ENCODE assay signal across 16 cellular contexts in genomic region chr15:51110171-51110570, GRCh38. TPM values are rescaled to one million over a fixed set of nuclear protein-coding genes. Genes with fewer than 3 reads are reported as not detected.
DNase-seq lines count a peak whose midpoint lies in the region; ATAC-seq and TF ChIP-seq lines count a peak whose summit lies in the region.
"Had no signal": no experiment of that assay in that cellular context is flagged by ENCODE, and none has a peak within 500 bp of the region (broad histone marks: within the 10 kb centered on the region; RNA-seq: fewer than 3 reads in every experiment).

No MANE protein-coding gene starts in this region.

- H3K9me3 Mint-ChIP-seq in neural crest cell, result no peaks in the 10 kb centered on the region
- H3K9me3 Mint-ChIP-seq: CD4-positive, alpha-beta T cell had no signal

- no peaks in the 10 kb centered on the region for H3K4me1 Mint-ChIP-seq in neural crest cell

- no peak overlapping the region for H3K4me3 ChIP-seq in GM23248
- H3K4me3 ChIP-seq in coronary artery, result no peak overlapping the region
- H3K4me3 ChIP-seq in tibial nerve, result no peak overlapping the region

- no peak for TF ChIP-seq POLR2A in tibial nerve (IDR thresholded peaks at IDR 0.05)

- no peaks in the 10 kb centered on the region for H3K27me3 ChIP-seq in GM23248 (replicated peaks; ENCODE audit: insufficient read depth)
- no peaks in the 10 kb centered on the region for H3K27me3 ChIP-seq in tibial nerve

- H2AFZ ChIP-seq in GM23248, result no peak overlapping the region

- H3K9me3 ChIP-seq in GM23248 (ENCODE audit: low read depth) (no peaks in the 10 kb centered on the region), tibial nerve (no peaks in the 10 kb centered on the region)
- H3K9me3 ChIP-seq: Caco-2 had no signal

- H3K9ac ChIP-seq in GM23248, result no peak overlapping the region

- peaks cover 45% of the 10 kb centered on the region for H3F3A ChIP-seq in GM23248 (ENCODE audit: insufficient read depth)

- no peaks in the 10 kb centered on the region for H3K9me2 ChIP-seq in GM23248 (ENCODE audit: insufficient read depth)

- H3K4me3 Mint-ChIP-seq in neural crest cell, result no peak overlapping the region
- H3K4me3 Mint-ChIP-seq: CD4-positive, alpha-beta T cell had no signal

- TF ChIP-seq CTCF in coronary artery (IDR thresholded peaks at IDR 0.05) (no peak), neural crest cell (conservative IDR thresholded peaks at IDR 0.05) (no peak), tibial nerve (IDR thresholded peaks at IDR 0.05) (no peak)

- no peaks in the 10 kb centered on the region for H4K20me1 ChIP-seq in GM23248 (ENCODE audit: insufficient read depth)

- 97 to 100% methylated on average over 3 of the region's 3 CpGs for WGBS in GM23248 (ENCODE audit: low coverage in 1 of 2, low lambda C conversion rate in 2 of 2, missing lambda C conversion rate in 2 of 2), 2 experiments
- 85 to 86% methylated on average over 3 of the region's 3 CpGs for WGBS in tibial nerve, 2 donors

- peak overlapping the region; percentile 30 for H3K27ac Mint-ChIP-seq in neural crest cell (ENCODE audit: unreplicated experiment)
- H3K27ac Mint-ChIP-seq: CD4-positive, alpha-beta T cell had no signal

- H3K27me3 Mint-ChIP-seq in neural crest cell (ENCODE audit: low read depth), result peaks cover 6% of the 10 kb centered on the region

- H3K36me3 ChIP-seq in GM23248 (ENCODE audit: low read depth) (no peaks in the 10 kb centered on the region), tibial nerve (no peaks in the 10 kb centered on the region)

- H3K79me2 ChIP-seq in GM23248 (ENCODE audit: insufficient read depth), result no peaks in the 10 kb centered on the region

- H3K27ac ChIP-seq in GM23248, result peak overlapping the region; percentile 85
- H3K27ac ChIP-seq in coronary artery, result peak overlapping the region; percentile 92 to 95
- peak overlapping the region in 3 of 4 donors; percentile 35 to 79 (median 63) for H3K27ac ChIP-seq in tibial nerve

- no peak for TF ChIP-seq EP300 in tibial nerve (IDR thresholded peaks at IDR 0.05)

- H3K4me1 ChIP-seq in GM23248 (ENCODE audit: insufficient read depth) (peaks cover 30% of the 10 kb centered on the region), tibial nerve (peaks cover 0 to 14% (median 0%) of the 10 kb centered on the region in 4 donors)
- H3K4me1 ChIP-seq: Caco-2 had no signal

- no peak for ATAC-seq in HG02885 (IDR thresholded peaks at IDR 0.05; ENCODE audit: poor library complexity, unreplicated experiment)

- no peak for DNase-seq in GM23248
- no peak for DNase-seq in coronary artery (ENCODE audit: low spot score)
- DNase-seq in neural crest cell (ENCODE audit: low read depth, low spot score), result no peak
- DNase-seq in tibial nerve (ENCODE audit: low spot score in 2 of 2), result no peak
- no peak for DNase-seq in activated CD4-positive, alpha-beta T cell treated with anti-CD3 and anti-CD28 coated beads for 4 hours
- no peak for DNase-seq in kidney glomerular epithelial cell (lab: John Stamatoyannopoulos, UW)
- DNase-seq: Caco-2; CD4-positive, alpha-beta T cell; H7; NCI-H1105; NCI-H1694; NCI-H2081 treated with DMSO at 0.1 percent for 48 hours; NK-92 treated with Interleukin-12 subunit alpha and Interleukin-12 subunit beta, amount 100 ng/mL, for 24 hours; Right ventricle myocardium superior had no signal

- in situ Hi-C loops in GM23248 (cut with MboI), result no loop called here

- no peak overlapping the region for H3K4me2 ChIP-seq in GM23248 (ENCODE audit: unreplicated experiment)

- no peaks in the 10 kb centered on the region for H3K36me3 Mint-ChIP-seq in neural crest cell (ENCODE audit: low read depth)

RNA-seq across cellular contexts. Expression of gene TNFAIP8L3, which starts 15.5 kb away (rescaled TPM):
- 2.8 and 6.8 TPM in 2 replicates for total RNA-seq in GM23248 (2014; rRNA removed; shearing (Covaris generic))
- polyA plus RNA-seq in GM23248 (2016; fragmentation: Nextera tagmentation; extraction: Ambion mirVana), result 2.0 and 2.5 TPM in 2 replicates
- total RNA-seq in neural crest cell (0.20 TPM in 1 of 2 replicates, not detected in the other), tibial nerve (10 to 100 TPM in 2 of 4 donors, 1 to 10 TPM in 2; 3.7 to 12.5 (median 10.0) TPM)
- total RNA-seq: Caco-2; CD4-positive, alpha-beta T cell; OCI-LY7 had no signal
